ENCODE assay signal across 2 cellular contexts in the genomic region with DNA sequence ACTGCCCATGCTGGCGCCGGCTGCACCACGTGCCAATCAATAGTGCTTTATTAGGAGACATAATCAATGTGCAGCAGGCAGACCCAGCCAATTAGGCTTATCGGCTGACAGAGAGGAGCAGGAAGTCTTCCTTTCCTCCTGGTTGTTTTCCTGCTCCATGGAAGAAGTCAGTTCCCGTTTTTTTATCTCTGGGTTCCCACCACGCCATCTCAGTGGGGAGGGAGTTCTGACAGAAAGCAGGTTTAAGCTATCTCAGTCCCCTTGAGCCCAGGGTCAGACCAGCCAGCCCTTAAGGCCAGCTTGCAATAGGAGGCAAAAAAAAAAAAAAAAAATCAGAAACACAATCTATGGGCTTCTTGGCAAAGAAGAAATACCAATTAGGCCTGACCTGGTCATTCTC.
TF ChIP-seq lines count a peak whose summit lies in the region.

No MANE protein-coding gene starts in this region.

TF ChIP-seq in SK-N-SH, 30 proteins besides CTCF, POLR2A, EP300 and RAD21 (continued from another document):
- TF ChIP-seq, protein P1, sequence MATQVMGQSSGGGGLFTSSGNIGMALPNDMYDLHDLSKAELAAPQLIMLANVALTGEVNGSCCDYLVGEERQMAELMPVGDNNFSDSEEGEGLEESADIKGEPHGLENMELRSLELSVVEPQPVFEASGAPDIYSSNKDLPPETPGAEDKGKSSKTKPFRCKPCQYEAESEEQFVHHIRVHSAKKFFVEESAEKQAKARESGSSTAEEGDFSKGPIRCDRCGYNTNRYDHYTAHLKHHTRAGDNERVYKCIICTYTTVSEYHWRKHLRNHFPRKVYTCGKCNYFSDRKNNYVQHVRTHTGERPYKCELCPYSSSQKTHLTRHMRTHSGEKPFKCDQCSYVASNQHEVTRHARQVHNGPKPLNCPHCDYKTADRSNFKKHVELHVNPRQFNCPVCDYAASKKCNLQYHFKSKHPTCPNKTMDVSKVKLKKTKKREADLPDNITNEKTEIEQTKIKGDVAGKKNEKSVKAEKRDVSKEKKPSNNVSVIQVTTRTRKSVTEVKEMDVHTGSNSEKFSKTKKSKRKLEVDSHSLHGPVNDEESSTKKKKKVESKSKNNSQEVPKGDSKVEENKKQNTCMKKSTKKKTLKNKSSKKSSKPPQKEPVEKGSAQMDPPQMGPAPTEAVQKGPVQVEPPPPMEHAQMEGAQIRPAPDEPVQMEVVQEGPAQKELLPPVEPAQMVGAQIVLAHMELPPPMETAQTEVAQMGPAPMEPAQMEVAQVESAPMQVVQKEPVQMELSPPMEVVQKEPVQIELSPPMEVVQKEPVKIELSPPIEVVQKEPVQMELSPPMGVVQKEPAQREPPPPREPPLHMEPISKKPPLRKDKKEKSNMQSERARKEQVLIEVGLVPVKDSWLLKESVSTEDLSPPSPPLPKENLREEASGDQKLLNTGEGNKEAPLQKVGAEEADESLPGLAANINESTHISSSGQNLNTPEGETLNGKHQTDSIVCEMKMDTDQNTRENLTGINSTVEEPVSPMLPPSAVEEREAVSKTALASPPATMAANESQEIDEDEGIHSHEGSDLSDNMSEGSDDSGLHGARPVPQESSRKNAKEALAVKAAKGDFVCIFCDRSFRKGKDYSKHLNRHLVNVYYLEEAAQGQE (IDR thresholded peaks at IDR 0.05; ENCODE audit: low read depth, low read length): no peak
- TF ChIP-seq POLR2AphosphoS5 (IDR thresholded peaks at IDR 0.05; ENCODE audit: low read depth, low read length) (no peak), RFX5 (IDR thresholded peaks at IDR 0.05; ENCODE audit: low read length) (no peak), GABPA (IDR thresholded peaks at IDR 0.05; ENCODE audit: low read depth) (no peak)
- TF ChIP-seq, protein P2, sequence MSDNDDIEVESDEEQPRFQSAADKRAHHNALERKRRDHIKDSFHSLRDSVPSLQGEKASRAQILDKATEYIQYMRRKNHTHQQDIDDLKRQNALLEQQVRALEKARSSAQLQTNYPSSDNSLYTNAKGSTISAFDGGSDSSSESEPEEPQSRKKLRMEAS (IDR thresholded peaks at IDR 0.05; ENCODE audit: low read depth): no peak

TF ChIP-seq in SK-N-SH treated with all-trans-retinoic acid at 6 μM for 48 hours, 23 proteins besides CTCF, POLR2A, EP300 and RAD21 (continued from another document):
- TF ChIP-seq, protein P3, sequence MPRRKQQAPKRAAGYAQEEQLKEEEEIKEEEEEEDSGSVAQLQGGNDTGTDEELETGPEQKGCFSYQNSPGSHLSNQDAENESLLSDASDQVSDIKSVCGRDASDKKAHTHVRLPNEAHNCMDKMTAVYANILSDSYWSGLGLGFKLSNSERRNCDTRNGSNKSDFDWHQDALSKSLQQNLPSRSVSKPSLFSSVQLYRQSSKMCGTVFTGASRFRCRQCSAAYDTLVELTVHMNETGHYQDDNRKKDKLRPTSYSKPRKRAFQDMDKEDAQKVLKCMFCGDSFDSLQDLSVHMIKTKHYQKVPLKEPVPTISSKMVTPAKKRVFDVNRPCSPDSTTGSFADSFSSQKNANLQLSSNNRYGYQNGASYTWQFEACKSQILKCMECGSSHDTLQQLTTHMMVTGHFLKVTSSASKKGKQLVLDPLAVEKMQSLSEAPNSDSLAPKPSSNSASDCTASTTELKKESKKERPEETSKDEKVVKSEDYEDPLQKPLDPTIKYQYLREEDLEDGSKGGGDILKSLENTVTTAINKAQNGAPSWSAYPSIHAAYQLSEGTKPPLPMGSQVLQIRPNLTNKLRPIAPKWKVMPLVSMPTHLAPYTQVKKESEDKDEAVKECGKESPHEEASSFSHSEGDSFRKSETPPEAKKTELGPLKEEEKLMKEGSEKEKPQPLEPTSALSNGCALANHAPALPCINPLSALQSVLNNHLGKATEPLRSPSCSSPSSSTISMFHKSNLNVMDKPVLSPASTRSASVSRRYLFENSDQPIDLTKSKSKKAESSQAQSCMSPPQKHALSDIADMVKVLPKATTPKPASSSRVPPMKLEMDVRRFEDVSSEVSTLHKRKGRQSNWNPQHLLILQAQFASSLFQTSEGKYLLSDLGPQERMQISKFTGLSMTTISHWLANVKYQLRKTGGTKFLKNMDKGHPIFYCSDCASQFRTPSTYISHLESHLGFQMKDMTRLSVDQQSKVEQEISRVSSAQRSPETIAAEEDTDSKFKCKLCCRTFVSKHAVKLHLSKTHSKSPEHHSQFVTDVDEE (CRISPR knock-in tag; IDR thresholded peaks at IDR 0.05): no peak
- no peak for TF ChIP-seq ZC3H10 (CRISPR knock-in tag; IDR thresholded peaks at IDR 0.05)
- no peak for TF ChIP-seq PPARA (CRISPR knock-in tag; IDR thresholded peaks at IDR 0.05; ENCODE audit: borderline replicate concordance)
- no peak for TF ChIP-seq CSDC2 (CRISPR knock-in tag; IDR thresholded peaks at IDR 0.05)
- TF ChIP-seq ZFP3 (CRISPR knock-in tag; IDR thresholded peaks at IDR 0.05): no peak
- TF ChIP-seq, protein P4, sequence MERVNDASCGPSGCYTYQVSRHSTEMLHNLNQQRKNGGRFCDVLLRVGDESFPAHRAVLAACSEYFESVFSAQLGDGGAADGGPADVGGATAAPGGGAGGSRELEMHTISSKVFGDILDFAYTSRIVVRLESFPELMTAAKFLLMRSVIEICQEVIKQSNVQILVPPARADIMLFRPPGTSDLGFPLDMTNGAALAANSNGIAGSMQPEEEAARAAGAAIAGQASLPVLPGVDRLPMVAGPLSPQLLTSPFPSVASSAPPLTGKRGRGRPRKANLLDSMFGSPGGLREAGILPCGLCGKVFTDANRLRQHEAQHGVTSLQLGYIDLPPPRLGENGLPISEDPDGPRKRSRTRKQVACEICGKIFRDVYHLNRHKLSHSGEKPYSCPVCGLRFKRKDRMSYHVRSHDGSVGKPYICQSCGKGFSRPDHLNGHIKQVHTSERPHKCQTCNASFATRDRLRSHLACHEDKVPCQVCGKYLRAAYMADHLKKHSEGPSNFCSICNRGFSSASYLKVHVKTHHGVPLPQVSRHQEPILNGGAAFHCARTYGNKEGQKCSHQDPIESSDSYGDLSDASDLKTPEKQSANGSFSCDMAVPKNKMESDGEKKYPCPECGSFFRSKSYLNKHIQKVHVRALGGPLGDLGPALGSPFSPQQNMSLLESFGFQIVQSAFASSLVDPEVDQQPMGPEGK (CRISPR knock-in tag; IDR thresholded peaks at IDR 0.05; ENCODE audit: borderline replicate concordance): no peak
- no peak for TF ChIP-seq ARNTL (CRISPR knock-in tag; IDR thresholded peaks at IDR 0.05; ENCODE audit: borderline replicate concordance, low read depth)
- TF ChIP-seq ZNF565 (CRISPR knock-in tag; conservative IDR thresholded peaks at IDR 0.05; ENCODE audit: low read depth): no peak
- TF ChIP-seq TCF4 (CRISPR knock-in tag; IDR thresholded peaks at IDR 0.05; ENCODE audit: borderline replicate concordance): no peak
- TF ChIP-seq, protein P5, sequence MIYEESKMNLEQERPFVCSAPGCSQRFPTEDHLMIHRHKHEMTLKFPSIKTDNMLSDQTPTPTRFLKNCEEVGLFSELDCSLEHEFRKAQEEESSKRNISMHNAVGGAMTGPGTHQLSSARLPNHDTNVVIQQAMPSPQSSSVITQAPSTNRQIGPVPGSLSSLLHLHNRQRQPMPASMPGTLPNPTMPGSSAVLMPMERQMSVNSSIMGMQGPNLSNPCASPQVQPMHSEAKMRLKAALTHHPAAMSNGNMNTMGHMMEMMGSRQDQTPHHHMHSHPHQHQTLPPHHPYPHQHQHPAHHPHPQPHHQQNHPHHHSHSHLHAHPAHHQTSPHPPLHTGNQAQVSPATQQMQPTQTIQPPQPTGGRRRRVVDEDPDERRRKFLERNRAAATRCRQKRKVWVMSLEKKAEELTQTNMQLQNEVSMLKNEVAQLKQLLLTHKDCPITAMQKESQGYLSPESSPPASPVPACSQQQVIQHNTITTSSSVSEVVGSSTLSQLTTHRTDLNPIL (CRISPR knock-in tag; IDR thresholded peaks at IDR 0.05; ENCODE audit: low read depth): no peak
- no peak for TF ChIP-seq ISL1 (CRISPR knock-in tag; IDR thresholded peaks at IDR 0.05)
- no peak for TF ChIP-seq ZNF8 (CRISPR knock-in tag; IDR thresholded peaks at IDR 0.05)
- no peak for TF ChIP-seq ESRRG (CRISPR knock-in tag; IDR thresholded peaks at IDR 0.05)
- no peak for TF ChIP-seq RARB (CRISPR knock-in tag; IDR thresholded peaks at IDR 0.05)
- TF ChIP-seq, protein P6, sequence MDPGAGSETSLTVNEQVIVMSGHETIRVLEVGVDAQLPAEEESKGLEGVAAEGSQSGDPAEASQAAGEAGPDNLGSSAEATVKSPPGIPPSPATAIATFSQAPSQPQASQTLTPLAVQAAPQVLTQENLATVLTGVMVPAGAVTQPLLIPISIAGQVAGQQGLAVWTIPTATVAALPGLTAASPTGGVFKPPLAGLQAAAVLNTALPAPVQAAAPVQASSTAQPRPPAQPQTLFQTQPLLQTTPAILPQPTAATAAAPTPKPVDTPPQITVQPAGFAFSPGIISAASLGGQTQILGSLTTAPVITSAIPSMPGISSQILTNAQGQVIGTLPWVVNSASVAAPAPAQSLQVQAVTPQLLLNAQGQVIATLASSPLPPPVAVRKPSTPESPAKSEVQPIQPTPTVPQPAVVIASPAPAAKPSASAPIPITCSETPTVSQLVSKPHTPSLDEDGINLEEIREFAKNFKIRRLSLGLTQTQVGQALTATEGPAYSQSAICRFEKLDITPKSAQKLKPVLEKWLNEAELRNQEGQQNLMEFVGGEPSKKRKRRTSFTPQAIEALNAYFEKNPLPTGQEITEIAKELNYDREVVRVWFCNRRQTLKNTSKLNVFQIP (CRISPR knock-in tag; IDR thresholded peaks at IDR 0.05; ENCODE audit: borderline replicate concordance, low read depth): no peak
- TF ChIP-seq ZNF70 (CRISPR knock-in tag; IDR thresholded peaks at IDR 0.05): no peak
